In genomic region chr5:75507841-75508240, GRCh38 we compare ENCODE assay signal across 14 cellular contexts. TPM values are rescaled to one million over a fixed set of nuclear protein-coding genes. Genes with fewer than 3 reads are reported as not detected.
DNase-seq lines count a peak whose midpoint lies in the region; ATAC-seq, FAIRE-seq and TF ChIP-seq lines count a peak whose summit lies in the region.
"Had no signal": no experiment of that assay in that cellular context is flagged by ENCODE, and none has a peak within 500 bp of the region (broad histone marks: within the 10 kb centered on the region; RNA-seq: fewer than 3 reads in every experiment).

No MANE protein-coding gene starts in this region.

- no peak for ATAC-seq in HepG2
- ATAC-seq in right lobe of liver: no peak
- ATAC-seq in HG02642 (IDR thresholded peaks at IDR 0.05; ENCODE audit: poor library complexity, unreplicated experiment): no peak

- H3K4me1 ChIP-seq in HepG2 (ENCODE audit: insufficient read depth, low read length) (peaks cover 34% of the 10 kb centered on the region), right lobe of liver (peaks cover 0 to 20% (median 7%) of the 10 kb centered on the region in 4 donors), adipocyte (ENCODE audit: control insufficient read depth, insufficient read depth, low read length) (peaks cover 33% of the 10 kb centered on the region)

- no peak overlapping the region for H3K9ac ChIP-seq in HepG2 (ENCODE audit: insufficient read depth, low read depth, low read length)
- H3K9ac ChIP-seq in adipocyte (ENCODE audit: low read length): no peak overlapping the region
- H3K9ac ChIP-seq: BLaER1 had no signal

- DNase-seq in HepG2 (ENCODE audit: low spot score) (no peak), right lobe of liver (no peak), adipocyte (ENCODE audit: low read depth) (no peak), endothelial cell (ENCODE audit: low spot score) (no peak), NCI-H69 (lab: John Stamatoyannopoulos, UW) (no peak), occipital lobe (lab: John Stamatoyannopoulos, UW) (no peak), NCI-H510A treated with DMSO at 0.1 percent for 48 hours (lab: John Stamatoyannopoulos, UW) (no peak)
- DNase-seq: AML-193, GOT3 had no signal

- no peak overlapping the region for H3K27ac ChIP-seq in HepG2 (ENCODE audit: extremely low read length, insufficient read depth, low read length)
- no peak overlapping the region for H3K27ac ChIP-seq in right lobe of liver
- H3K27ac ChIP-seq: 22Rv1, BLaER1, HL-60 had no signal

- H3K4me1 Mint-ChIP-seq in endothelial cell (ENCODE audit: unreplicated experiment): peaks cover 14% of the 10 kb centered on the region

- FAIRE-seq in HepG2 (lab: Jason Lieb, UNC): no peak

- H3K27me3 Mint-ChIP-seq in endothelial cell (ENCODE audit: unreplicated experiment): peaks cover 8% of the 10 kb centered on the region

- CTCF ChIA-PET in HepG2 (lab: Yijun Ruan, JAX; ENCODE audit: low intra/inter-chr PET ratio, low total read pairs): no interaction called here

- H3K27me3 ChIP-seq in HepG2 (ENCODE audit: control insufficient read depth in 1 of 2, insufficient read depth in 2 of 2, low read length in 2 of 2) (no peaks in the 10 kb centered on the region; a peak in 1 of 5 replicates), right lobe of liver (no peaks in the 10 kb centered on the region), adipocyte (replicated peaks; ENCODE audit: control insufficient read depth, insufficient read depth, low read length) (no peaks in the 10 kb centered on the region)
- H3K27me3 ChIP-seq: BLaER1 had no signal

- WGBS in HepG2 (ENCODE audit: low lambda C conversion rate): 93% methylated on average over 1 of the region's 1 CpG
- WGBS in right lobe of liver (ENCODE audit: insufficient coverage, low coverage, low lambda C conversion rate, missing lambda C conversion rate): 80% methylated on average over 1 of the region's 1 CpG

- H3K4me3 ChIP-seq in HepG2 (replicated peaks in 1 of 3; ENCODE audit: insufficient read depth in 1 of 3, low read depth in 2 of 3, low read length in 3 of 3) (no peak overlapping the region), right lobe of liver (no peak overlapping the region), adipocyte (ENCODE audit: low read length) (peak overlapping the region; percentile 96)
- H3K4me3 ChIP-seq: BLaER1, HAP-1 had no signal

- TF ChIP-seq RAD21 in HepG2 (CRISPR knock-in tag; IDR thresholded peaks at IDR 0.05): no peak

- in situ Hi-C loops in HepG2 (cut with HindIII; ENCODE audit: extremely low pct_ligation_motif_present, low pct_unique_long_range_greater_than_20kb): loop anchor here (25.0 kb wide), 1 partner anchor 821 kb away; the partner anchor contains the start of gene HEXB

- POLR2A ChIA-PET in HepG2 (lab: Yijun Ruan, JAX): no interaction called here

- H3K9me3 Mint-ChIP-seq in endothelial cell (ENCODE audit: unreplicated experiment): no peaks in the 10 kb centered on the region

- no peak for TF ChIP-seq CTCF in HepG2 (CRISPR knock-in tag; IDR thresholded peaks at IDR 0.05)
- no peak for TF ChIP-seq CTCF in right lobe of liver (IDR thresholded peaks at IDR 0.05)
- TF ChIP-seq CTCF in endothelial cell (IDR thresholded peaks at IDR 0.05; ENCODE audit: unreplicated experiment): no peak

- H3K27ac Mint-ChIP-seq in endothelial cell (ENCODE audit: unreplicated experiment): no peak overlapping the region

- BruUV-seq in HepG2 (replicated peaks; lab: Mats Ljungman, UMichigan): no TSS peak

- no peaks in the 10 kb centered on the region for H3K9me3 ChIP-seq in HepG2 (ENCODE audit: low read length)
- no peaks in the 10 kb centered on the region for H3K9me3 ChIP-seq in right lobe of liver
- H3K9me3 ChIP-seq in adipocyte (ENCODE audit: control insufficient read depth, low read length): no peaks in the 10 kb centered on the region
- H3K9me3 ChIP-seq: HAP-1 had no signal

- TF ChIP-seq EP300 in HepG2 (IDR thresholded peaks at IDR 0.05; ENCODE audit: low read depth in 2 of 2, low read length in 2 of 2): no peak
- TF ChIP-seq EP300 in HepG2 (CRISPR knock-in tag; IDR thresholded peaks at IDR 0.05; ENCODE audit: borderline replicate concordance): no peak

- peaks cover 57% of the 10 kb centered on the region for H3K79me2 ChIP-seq in HepG2 (ENCODE audit: insufficient read depth, low read length)

- H3K36me3 ChIP-seq in HepG2 (replicated peaks in 1 of 2; ENCODE audit: control insufficient read depth in 1 of 2, insufficient read depth in 2 of 2, low read length in 2 of 2) (0 out of 5 replicates have a peak, but pooled peaks cover 0 to 4% of the 10 kb centered on the region in 2 experiments), right lobe of liver (peaks cover 0 to 6% (median 0%) of the 10 kb centered on the region in 4 donors), adipocyte (ENCODE audit: control insufficient read depth, insufficient read depth, low read length, severe bottlenecking) (peaks cover 10% of the 10 kb centered on the region)
- H3K36me3 ChIP-seq: HAP-1 had no signal

- peaks cover 19% of the 10 kb centered on the region for H4K20me1 ChIP-seq in HepG2 (ENCODE audit: insufficient read depth, low read length)

- H3K4me3 Mint-ChIP-seq in endothelial cell (ENCODE audit: unreplicated experiment): peak overlapping the region; percentile 23

- no peak for TF ChIP-seq POLR2A in HepG2 (IDR thresholded peaks at IDR 0.05; ENCODE audit: insufficient read depth in 1 of 2, low read depth in 2 of 2, low read length in 2 of 2)
- no peak for TF ChIP-seq POLR2A in right lobe of liver (IDR thresholded peaks at IDR 0.05)

- no peak overlapping the region for H3K4me2 ChIP-seq in HepG2 (ENCODE audit: low read depth, low read length)
- H3K4me2 ChIP-seq: BLaER1 had no signal

- intact Hi-C loops in HepG2 (cut with micrococcal nuclease; ENCODE audit: unreplicated experiment): no loop called here
- intact Hi-C loops in right lobe of liver (cut with DNase I): no loop called here

- no peak overlapping the region for H2AFZ ChIP-seq in HepG2 (ENCODE audit: low read length)

- H3K36me3 Mint-ChIP-seq in endothelial cell (ENCODE audit: low read depth, unreplicated experiment): peaks cover 8% of the 10 kb centered on the region

TF ChIP-seq in HepG2, 621 proteins besides CTCF, POLR2A, EP300 and RAD21 (continues in another document):
- peak; percentile 22; the same call in 1 of the 2 replicates for TF ChIP-seq MAFF (IDR thresholded peaks at IDR 0.05; ENCODE audit: low read depth, low read length)
- peak; percentile 28 to 36; a peak in 2 of 4 replicates for TF ChIP-seq MAFK (conservative IDR thresholded peaks at IDR 0.05 in 1 of 2, IDR thresholded peaks at IDR 0.05 in 1 of 2; ENCODE audit: low read length in 2 of 2)

RNA-seq across cellular contexts. Expression of gene CERT1, which starts 3.6 kb away (rescaled TPM):
- total RNA-seq in HepG2 (2016; rRNA removed; fragmentation: Illumina TruSeq; extraction: Trizol) (12.7 and 23.6 TPM in 2 replicates), right lobe of liver (10 to 100 TPM; 14.6 to 25.5 (median 19.7) TPM), endothelial cell (ENCODE audit: unreplicated experiment) (46.8 TPM), occipital lobe (49.6 TPM)
- total RNA-seq in HepG2 (2016; cell fraction: cytosol; rRNA removed; fragmentation: Illumina TruSeq; extraction: Trizol; ENCODE audit: low read depth): 6.2 and 10.7 TPM in 2 replicates
- total RNA-seq in HepG2 (2016; cell fraction: insoluble cytoplasmic fraction; rRNA removed; fragmentation: Illumina TruSeq; extraction: Trizol): 12.7 and 24.8 TPM in 2 replicates
- total RNA-seq in HepG2 (2016; cell fraction: membrane; rRNA removed; fragmentation: Illumina TruSeq; extraction: Trizol): 6.2 and 7.1 TPM in 2 replicates
- total RNA-seq in HepG2 (2016; cell fraction: nucleus; rRNA removed; fragmentation: Illumina TruSeq; extraction: Trizol): 17.7 and 20.0 TPM in 2 replicates
- 8.2 and 8.6 TPM in 2 replicates for polyA plus RNA-seq in HepG2 (2011; rRNA removed)
- polyA plus RNA-seq in HepG2 (2011; cell fraction: cytosol; rRNA removed): 3.4 and 4.2 TPM in 2 replicates
- polyA plus RNA-seq in HepG2 (2011; cell fraction: nucleus; rRNA removed): 9.5 and 10.2 TPM in 2 replicates
- 15.3 and 20.7 TPM in 2 replicates for polyA plus RNA-seq in HepG2 (2012)
- 0.44 and 0.67 TPM in 2 replicates for polyA plus RNA-seq in HepG2 (2016; cell fraction: cytosol; fragmentation: Illumina TruSeq; extraction: Trizol; ENCODE audit: low read depth)
- 19.8 and 21.8 TPM in 2 replicates for polyA plus RNA-seq in HepG2 (2016; cell fraction: insoluble cytoplasmic fraction; fragmentation: Illumina TruSeq; extraction: Trizol; ENCODE audit: low read depth)
- 2.1 and 2.8 TPM in 2 replicates for polyA plus RNA-seq in HepG2 (2016; cell fraction: membrane; fragmentation: Illumina TruSeq; extraction: Trizol; ENCODE audit: low read depth)
- 17.9 and 18.3 TPM in 2 replicates for polyA plus RNA-seq in HepG2 (2016; cell fraction: nucleus; fragmentation: Illumina TruSeq; extraction: Trizol; ENCODE audit: insufficient read depth, low read depth)
- 11.3 and 12.2 TPM in 2 replicates for polyA minus RNA-seq in HepG2 (2011; rRNA and poly(A)+ RNA removed; ENCODE audit: low replicate concordance)
- polyA minus RNA-seq in HepG2 (2011; cell fraction: cytosol; rRNA and poly(A)+ RNA removed): 14.3 and 17.3 TPM in 2 replicates
- 46.6 and 47.9 TPM in 2 replicates for polyA minus RNA-seq in HepG2 (2011; cell fraction: nucleus; rRNA and poly(A)+ RNA removed)

RNA-seq across cellular contexts. Expression of gene POLK, which starts 3.9 kb away (rescaled TPM):
- total RNA-seq in HepG2 (2016; rRNA removed; fragmentation: Illumina TruSeq; extraction: Trizol) (11.7 and 17.2 TPM in 2 replicates), right lobe of liver (10 to 100 TPM; 11.5 to 16.3 (median 14.1) TPM), endothelial cell (ENCODE audit: unreplicated experiment) (19.3 TPM), occipital lobe (56.5 TPM)
- 1.6 and 2.7 TPM in 2 replicates for total RNA-seq in HepG2 (2016; cell fraction: cytosol; rRNA removed; fragmentation: Illumina TruSeq; extraction: Trizol; ENCODE audit: low read depth)
- total RNA-seq in HepG2 (2016; cell fraction: insoluble cytoplasmic fraction; rRNA removed; fragmentation: Illumina TruSeq; extraction: Trizol): 11.7 and 17.1 TPM in 2 replicates
- 4.0 and 4.1 TPM in 2 replicates for total RNA-seq in HepG2 (2016; cell fraction: membrane; rRNA removed; fragmentation: Illumina TruSeq; extraction: Trizol)
- total RNA-seq in HepG2 (2016; cell fraction: nucleus; rRNA removed; fragmentation: Illumina TruSeq; extraction: Trizol): 16.5 and 20.9 TPM in 2 replicates
- 7.8 and 8.6 TPM in 2 replicates for polyA plus RNA-seq in HepG2 (2011; rRNA removed)
- polyA plus RNA-seq in HepG2 (2011; cell fraction: cytosol; rRNA removed): 2.6 and 3.4 TPM in 2 replicates
- 4.9 and 5.8 TPM in 2 replicates for polyA plus RNA-seq in HepG2 (2011; cell fraction: nucleus; rRNA removed)
- 5.9 and 6.9 TPM in 2 replicates for polyA plus RNA-seq in HepG2 (2012)
- polyA plus RNA-seq in HepG2 (2016; cell fraction: cytosol; fragmentation: Illumina TruSeq; extraction: Trizol; ENCODE audit: low read depth): 0.16 TPM in 2 replicates
- 6.5 and 6.8 TPM in 2 replicates for polyA plus RNA-seq in HepG2 (2016; cell fraction: insoluble cytoplasmic fraction; fragmentation: Illumina TruSeq; extraction: Trizol; ENCODE audit: low read depth)
- 0.63 and 0.77 TPM in 2 replicates for polyA plus RNA-seq in HepG2 (2016; cell fraction: membrane; fragmentation: Illumina TruSeq; extraction: Trizol; ENCODE audit: low read depth)
- polyA plus RNA-seq in HepG2 (2016; cell fraction: nucleus; fragmentation: Illumina TruSeq; extraction: Trizol; ENCODE audit: insufficient read depth, low read depth): 10.7 and 11.2 TPM in 2 replicates
- polyA minus RNA-seq in HepG2 (2011; rRNA and poly(A)+ RNA removed; ENCODE audit: low replicate concordance): 3.7 and 13.3 TPM in 2 replicates
- 6.9 and 7.8 TPM in 2 replicates for polyA minus RNA-seq in HepG2 (2011; cell fraction: cytosol; rRNA and poly(A)+ RNA removed)
- polyA minus RNA-seq in HepG2 (2011; cell fraction: nucleus; rRNA and poly(A)+ RNA removed): 28.2 and 32.2 TPM in 2 replicates
